1 cellular context compared by ENCODE assay signal in the genomic region with DNA sequence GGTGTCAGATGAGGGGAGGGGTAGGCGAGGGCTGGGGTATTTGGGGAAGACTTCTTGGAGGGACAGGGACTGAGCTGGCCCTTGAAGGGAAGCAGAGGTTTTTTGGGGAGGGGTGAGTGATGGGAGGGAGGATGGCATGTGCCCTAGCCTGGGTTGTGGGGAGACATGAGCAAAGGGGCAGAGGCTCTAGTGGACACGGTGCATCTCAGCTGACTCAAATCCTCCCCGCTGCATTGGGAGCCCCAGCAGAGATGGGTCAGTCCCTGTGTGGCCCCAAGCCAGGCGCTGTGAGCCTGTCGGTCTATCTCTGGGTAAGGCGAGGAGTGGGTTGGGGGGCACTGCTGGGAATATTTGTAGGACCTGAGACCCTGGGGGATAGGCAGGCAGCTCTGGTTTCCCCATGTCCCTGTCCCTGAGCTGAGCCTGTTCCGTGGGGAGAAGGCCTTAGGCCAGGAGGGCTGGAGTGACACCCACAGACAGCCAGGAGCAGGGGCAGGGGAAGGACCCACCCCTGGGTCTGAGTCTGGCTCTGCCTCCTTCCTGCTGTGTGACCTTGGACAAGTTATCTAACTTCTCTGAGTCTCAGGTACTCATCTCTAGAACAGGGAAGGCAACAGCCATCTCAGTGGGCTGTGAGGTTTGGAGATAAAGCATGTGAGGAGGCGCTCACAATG.
TF ChIP-seq lines count a peak whose summit lies in the region.

No MANE protein-coding gene starts in this region.

TF ChIP-seq in K562, 482 proteins besides CTCF, POLR2A, EP300 and RAD21 (continued from another document):
- TF ChIP-seq, protein P1, sequence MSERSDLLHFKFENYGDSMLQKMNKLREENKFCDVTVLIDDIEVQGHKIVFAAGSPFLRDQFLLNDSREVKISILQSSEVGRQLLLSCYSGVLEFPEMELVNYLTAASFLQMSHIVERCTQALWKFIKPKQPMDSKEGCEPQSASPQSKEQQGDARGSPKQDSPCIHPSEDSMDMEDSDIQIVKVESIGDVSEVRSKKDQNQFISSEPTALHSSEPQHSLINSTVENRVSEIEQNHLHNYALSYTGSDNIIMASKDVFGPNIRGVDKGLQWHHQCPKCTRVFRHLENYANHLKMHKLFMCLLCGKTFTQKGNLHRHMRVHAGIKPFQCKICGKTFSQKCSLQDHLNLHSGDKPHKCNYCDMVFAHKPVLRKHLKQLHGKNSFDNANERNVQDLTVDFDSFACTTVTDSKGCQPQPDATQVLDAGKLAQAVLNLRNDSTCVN (CRISPR knock-in tag; IDR thresholded peaks at IDR 0.05), result no peak
- TF ChIP-seq SIRT6 (IDR thresholded peaks at IDR 0.05; ENCODE audit: low read depth, low read length) (no peak), RBM25 (IDR thresholded peaks at IDR 0.05; ENCODE audit: low read depth, low read length, severe bottlenecking) (peak; percentile 45)
- TF ChIP-seq, protein P2, sequence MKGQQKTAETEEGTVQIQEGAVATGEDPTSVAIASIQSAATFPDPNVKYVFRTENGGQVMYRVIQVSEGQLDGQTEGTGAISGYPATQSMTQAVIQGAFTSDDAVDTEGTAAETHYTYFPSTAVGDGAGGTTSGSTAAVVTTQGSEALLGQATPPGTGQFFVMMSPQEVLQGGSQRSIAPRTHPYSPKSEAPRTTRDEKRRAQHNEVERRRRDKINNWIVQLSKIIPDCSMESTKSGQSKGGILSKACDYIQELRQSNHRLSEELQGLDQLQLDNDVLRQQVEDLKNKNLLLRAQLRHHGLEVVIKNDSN (CRISPR knock-in tag; IDR thresholded peaks at IDR 0.05), result peak; percentile 11; the same call in 1 of the 2 replicates
